ENCODE assay signal across 9 cellular contexts in the genomic region with DNA sequence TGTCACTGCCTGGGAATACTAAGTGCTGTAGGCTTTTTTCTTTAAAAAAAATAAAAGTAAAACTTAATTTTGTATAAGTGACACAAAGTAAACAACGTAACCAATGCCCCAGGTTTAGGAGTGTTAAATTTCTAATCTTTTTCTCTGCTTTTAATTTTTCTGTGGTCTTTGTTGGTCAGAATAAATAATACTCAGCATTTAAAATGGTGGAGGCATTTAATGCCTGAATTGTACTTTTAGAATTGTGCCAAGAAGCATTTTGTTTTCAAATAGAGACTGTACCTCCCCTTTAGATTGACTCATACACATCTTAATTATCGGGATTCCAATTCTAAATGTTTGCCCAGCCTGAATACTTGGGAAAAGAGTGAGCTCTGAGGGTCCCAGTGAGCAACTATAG. TPM values are rescaled to one million over a fixed set of nuclear protein-coding genes. Genes with fewer than 3 reads are reported as not detected.
DNase-seq lines count a peak whose midpoint lies in the region; ATAC-seq and TF ChIP-seq lines count a peak whose summit lies in the region.
"Had no signal": no experiment of that assay in that cellular context is flagged by ENCODE, and none has a peak within 500 bp of the region (broad histone marks: within the 10 kb centered on the region; RNA-seq: fewer than 3 reads in every experiment).

No MANE protein-coding gene starts in this region.

- H3K4me2 ChIP-seq in MM.1S (ENCODE audit: low read depth, low read length): peak overlapping the region; percentile 70

- no peaks in the 10 kb centered on the region for H3K36me3 ChIP-seq in CD8-positive, alpha-beta memory T cell (ENCODE audit: insufficient read depth, low read length)
- H3K36me3 ChIP-seq in MM.1S (replicated peaks; ENCODE audit: insufficient read depth, low read length) (no peaks in the 10 kb centered on the region), brain microvascular endothelial cell (replicated peaks) (no peaks in the 10 kb centered on the region), Peyer's patch (no peaks in the 10 kb centered on the region)

- TF ChIP-seq CTCF in MM.1S (IDR thresholded peaks at IDR 0.05; ENCODE audit: low read length): no peak
- TF ChIP-seq CTCF in dorsolateral prefrontal cortex (IDR thresholded peaks at IDR 0.05 in 54 of 56, conservative IDR thresholded peaks at IDR 0.05 in 2 of 56; ENCODE audit: low read depth in 1 of 56, partially characterized antibody in 56 of 56): no peak
- TF ChIP-seq CTCF in neural crest cell (conservative IDR thresholded peaks at IDR 0.05): no peak
- no peak for TF ChIP-seq CTCF in brain microvascular endothelial cell (IDR thresholded peaks at IDR 0.05; ENCODE audit: low read depth, low read length, missing control alignments)
- TF ChIP-seq CTCF in Peyer's patch (IDR thresholded peaks at IDR 0.05): no peak

- peaks cover 0 to 3% of the 10 kb centered on the region in 2 donors for H3K27me3 Mint-ChIP-seq in CD8-positive, alpha-beta memory T cell
- no peaks in the 10 kb centered on the region for H3K27me3 Mint-ChIP-seq in neural crest cell (ENCODE audit: low read depth)

- no peaks in the 10 kb centered on the region for H3K9me3 ChIP-seq in CD8-positive, alpha-beta memory T cell (ENCODE audit: low read length)
- H3K9me3 ChIP-seq in MM.1S (replicated peaks; ENCODE audit: insufficient read depth, low read length) (no peaks in the 10 kb centered on the region), Peyer's patch (no peaks in the 10 kb centered on the region)

- peaks cover 36 to 60% (median 60%) of the 10 kb centered on the region in 3 donors for H3K4me1 Mint-ChIP-seq in CD8-positive, alpha-beta memory T cell
- H3K4me1 Mint-ChIP-seq in neural crest cell: peaks cover 26% of the 10 kb centered on the region

- H3F3A ChIP-seq in MM.1S (ENCODE audit: insufficient read depth, low read length): peaks cover 16% of the 10 kb centered on the region

- intact Hi-C loops in dorsolateral prefrontal cortex (cut with DNase I): loop anchor here in 1 of 2 donors (5.0 kb wide), 1 partner anchor 200 kb away; no protein-coding TSS in a partner anchor

- H3K4me1 ChIP-seq in CD8-positive, alpha-beta memory T cell (ENCODE audit: insufficient read depth, low read length): peaks cover 31% of the 10 kb centered on the region
- peaks cover 12% of the 10 kb centered on the region; the same call in 1 of the 2 replicates for H3K4me1 ChIP-seq in MM.1S (ENCODE audit: low read length)
- peaks cover 3 to 25% (median 11%) of the 10 kb centered on the region in 4 donors for H3K4me1 ChIP-seq in Peyer's patch

- no peak overlapping the region for H2AFZ ChIP-seq in MM.1S (ENCODE audit: low read length)

- H3K4me3 Mint-ChIP-seq in CD8-positive, alpha-beta memory T cell: peak overlapping the region; percentile 49 to 82 (median 68)
- peak overlapping the region; percentile 85 for H3K4me3 Mint-ChIP-seq in neural crest cell

- TF ChIP-seq POLR2A in Peyer's patch (IDR thresholded peaks at IDR 0.05): no peak

- peak overlapping the region; percentile 86 for H3K27ac ChIP-seq in CD8-positive, alpha-beta memory T cell (ENCODE audit: low read depth, low read length)
- no peak overlapping the region for H3K27ac ChIP-seq in MM.1S (ENCODE audit: low read length)
- H3K27ac ChIP-seq in dorsolateral prefrontal cortex: peak overlapping the region in 3 of 59 donors; percentile 97 to 98 (median 98)
- no peak overlapping the region for H3K27ac ChIP-seq in brain microvascular endothelial cell
- peak overlapping the region in 1 of 4 donors; percentile 13 for H3K27ac ChIP-seq in Peyer's patch

- CTCF ChIA-PET in CD8-positive, alpha-beta memory T cell (lab: Charles Lee): interaction anchor here (1.7 kb wide), 1 partner anchor 84 kb away, joined by 5 read pairs; a partner anchor contains a TSS

- H3K36me3 Mint-ChIP-seq in CD8-positive, alpha-beta memory T cell: peaks cover 0 to 9% (median 4%) of the 10 kb centered on the region in 3 donors
- peaks cover 2% of the 10 kb centered on the region for H3K36me3 Mint-ChIP-seq in neural crest cell (ENCODE audit: low read depth)

- POLR2A ChIA-PET in CD8-positive, alpha-beta memory T cell (lab: Charles Lee): no interaction called here

- H3K9me3 Mint-ChIP-seq in CD8-positive, alpha-beta memory T cell: peaks cover 0 to 2% (median 0%) of the 10 kb centered on the region in 5 donors
- no peaks in the 10 kb centered on the region for H3K9me3 Mint-ChIP-seq in neural crest cell

- H3K4me3 ChIP-seq in CD8-positive, alpha-beta memory T cell (ENCODE audit: low read length): no peak overlapping the region
- H3K4me3 ChIP-seq in MM.1S (ENCODE audit: low read length) (peak overlapping the region; percentile 78), dorsolateral prefrontal cortex (peak overlapping the region in 51 of 59 donors; percentile 58 to 99 (median 94)), brain microvascular endothelial cell (ENCODE audit: low read depth, low read length) (no peak overlapping the region), Peyer's patch (peak overlapping the region in 1 of 4 donors; percentile 86)

- no peak for DNase-seq in CD8-positive, alpha-beta memory T cell
- no peak for DNase-seq in MM.1S
- DNase-seq in dorsolateral prefrontal cortex: no peak
- DNase-seq in neural crest cell (ENCODE audit: low read depth, low spot score): no peak
- no peak for DNase-seq in brain microvascular endothelial cell
- DNase-seq in NCI-H146 (lab: John Stamatoyannopoulos, UW): no peak
- no peak for DNase-seq in Peyer's patch
- DNase-seq: NCI-H2029 treated with DMSO at 0.1 percent for 48 hours had no signal

- in situ Hi-C loops in brain microvascular endothelial cell (cut with HindIII; ENCODE audit: low pct_ligation_motif_present, low sequenced_read_pairs): no loop called here

- no peaks in the 10 kb centered on the region for H3K27me3 ChIP-seq in CD8-positive, alpha-beta memory T cell (ENCODE audit: insufficient read depth, low read length, poor library complexity, severe bottlenecking)
- no peaks in the 10 kb centered on the region for H3K27me3 ChIP-seq in MM.1S (replicated peaks; ENCODE audit: insufficient read depth, low read length)
- no peaks in the 10 kb centered on the region for H3K27me3 ChIP-seq in dorsolateral prefrontal cortex
- H3K27me3 ChIP-seq in brain microvascular endothelial cell (replicated peaks): no peaks in the 10 kb centered on the region
- no peaks in the 10 kb centered on the region for H3K27me3 ChIP-seq in Peyer's patch

- H3K79me2 ChIP-seq in MM.1S (ENCODE audit: low read length): peaks cover 60% of the 10 kb centered on the region

- no peaks in the 10 kb centered on the region for H4K20me1 ChIP-seq in MM.1S (ENCODE audit: insufficient read depth, low read length)

- ATAC-seq in HG03565 (IDR thresholded peaks at IDR 0.05; ENCODE audit: unreplicated experiment): no peak

- peak overlapping the region; percentile 69; the same call in 1 of the 2 replicates for H3K9ac ChIP-seq in MM.1S (ENCODE audit: low read length)

- peak overlapping the region in 6 of 8 donors; percentile 11 to 79 (median 62) for H3K27ac Mint-ChIP-seq in CD8-positive, alpha-beta memory T cell
- H3K27ac Mint-ChIP-seq in neural crest cell (ENCODE audit: unreplicated experiment): no peak overlapping the region

- no peaks in the 10 kb centered on the region for H3K9me2 ChIP-seq in MM.1S (replicated peaks; ENCODE audit: insufficient read depth, low read length)

RNA-seq across cellular contexts. Expression of a gene that starts 1.6 kb away (rescaled TPM):
- 10 to 100 TPM; 25.9 to 26.2 TPM for total RNA-seq in CD8-positive, alpha-beta memory T cell
- 12.9 TPM for polyA plus RNA-seq in CD8-positive, alpha-beta memory T cell
- total RNA-seq in dorsolateral prefrontal cortex (100 to 1,000 TPM in 9 of 120 experiments, 10 to 100 TPM in 111; 59.0 to 112 (median 84.6) TPM), neural crest cell (24.1 and 24.8 TPM in 2 replicates), Peyer's patch (100 to 1,000 TPM in 1 of 4 donors, 10 to 100 TPM in 3; 78.8 to 181 (median 90.3) TPM)

Comparison
In these comparisons a context has a peak if more than half of its experiments do, and no peak if none do; other contexts are left out.
1. H3K4me3 ChIP-seq: peak in MM.1S (single experiment) and dorsolateral prefrontal cortex (51 of 59); none in CD8-positive, alpha-beta memory T cell (single experiment) and brain microvascular endothelial cell (single experiment).